ENCODE assay signal across 10 cellular contexts in the genomic region with DNA sequence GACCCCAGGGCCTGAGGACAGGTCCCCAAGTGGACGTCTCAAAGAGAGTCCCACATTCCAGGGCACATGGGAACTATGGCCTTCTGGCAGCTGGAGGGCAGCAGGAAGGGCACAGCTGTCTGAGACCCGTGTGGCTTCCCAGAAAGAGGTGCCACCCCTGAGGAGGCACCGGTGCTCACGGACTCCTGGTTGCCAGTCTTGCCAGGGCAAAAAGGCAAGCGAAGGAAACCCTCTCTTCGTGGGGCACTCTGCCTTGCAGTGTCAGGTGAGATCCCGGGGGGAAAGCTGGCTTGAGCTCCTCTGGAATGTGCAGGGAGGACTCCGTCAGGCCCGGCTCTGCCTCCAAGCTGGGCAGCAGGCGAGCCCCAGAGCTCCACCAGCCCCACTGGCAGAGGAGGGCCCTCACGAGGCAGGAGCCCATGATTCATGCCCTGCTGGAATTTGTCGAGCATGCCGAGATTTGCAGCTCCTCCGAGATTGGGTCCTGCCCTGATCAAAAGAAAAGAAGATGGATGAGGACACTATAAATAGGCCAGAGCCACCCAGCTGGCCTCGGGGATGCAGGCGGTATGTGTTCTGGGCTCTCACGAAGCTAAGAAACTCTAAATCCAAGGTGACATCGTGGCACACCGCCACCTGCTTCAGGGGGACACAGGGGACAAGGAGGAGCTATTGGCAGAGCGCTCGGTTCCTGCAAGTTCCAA. TPM values are rescaled to one million over a fixed set of nuclear protein-coding genes. Genes with fewer than 3 reads are reported as not detected.
DNase-seq lines count a peak whose midpoint lies in the region; ATAC-seq and TF ChIP-seq lines count a peak whose summit lies in the region.
"Had no signal": no experiment of that assay in that cellular context is flagged by ENCODE, and none has a peak within 500 bp of the region (broad histone marks: within the 10 kb centered on the region; RNA-seq: fewer than 3 reads in every experiment).

No MANE protein-coding gene starts in this region.

- peak overlapping the region; percentile 92 for H2BK20ac ChIP-seq in IMR-90 (ENCODE audit: low read depth, low read length)

- dilution Hi-C loops in IMR-90 (cut with HindIII; ENCODE audit: low sequenced_read_pairs, unreplicated experiment), result no loop called here

- H4K91ac ChIP-seq in IMR-90 (ENCODE audit: insufficient read depth, low read depth, low read length), result peak overlapping the region; percentile 93

- H4K5ac ChIP-seq in IMR-90 (ENCODE audit: low read depth, low read length), result peak overlapping the region; percentile 75

- H3K23ac ChIP-seq in IMR-90 (ENCODE audit: low read depth, low read length), result peak overlapping the region; percentile 83

- peak; percentile 73 for ATAC-seq in IMR-90 (ENCODE audit: low read depth)
- ATAC-seq in T-cell (replicated peaks in 1 of 4), result no peak
- no peak for ATAC-seq in GM21367 (IDR thresholded peaks at IDR 0.05; ENCODE audit: unreplicated experiment)

- no peak overlapping the region for H3K4me3 Mint-ChIP-seq in T-cell

- in situ Hi-C loops in IMR-90 (cut with MboI; ENCODE audit: low sequenced_read_pairs), result loop anchor here (25.0 kb wide), 1 partner anchor 410 kb away; no protein-coding TSS in a partner anchor

- H3K27ac Mint-ChIP-seq in T-cell, result no peak overlapping the region

- no TSS peak for BruUV-seq in IMR-90 (replicated peaks; lab: Mats Ljungman, UMichigan)

- H3K9me1 ChIP-seq in IMR-90 (ENCODE audit: insufficient read depth, low read length), result peaks cover 28% of the 10 kb centered on the region

- peak; percentile 77 for DNase-seq in IMR-90
- peak; percentile 66 to 92 for DNase-seq in lower leg skin (ENCODE audit: low spot score in 2 of 2)
- DNase-seq in thyroid gland, result peak; percentile 74 to 85
- no peak for DNase-seq in CD1c-positive myeloid dendritic cell (ENCODE audit: extremely low spot score)
- DNase-seq in T-cell, result no peak
- DNase-seq in SW 1271 (lab: John Stamatoyannopoulos, UW), result no peak
- DNase-seq: NCI-H510A treated with DMSO at 0.1 percent for 48 hours; stimulated activated CD4-positive, alpha-beta T cell treated with anti-CD3 and anti-CD28 coated beads, Interleukin-2, amount 100 ng/mL, for 24 hours had no signal

- peak overlapping the region; percentile 94 for H2AK9ac ChIP-seq in IMR-90 (replicated peaks; ENCODE audit: low read depth, low read length, poor library complexity)

- peak overlapping the region; percentile 94 for H3K4ac ChIP-seq in IMR-90 (ENCODE audit: low read depth, low read length)

- no peaks in the 10 kb centered on the region; the same call in 1 of the 2 replicates for H3K27me3 ChIP-seq in IMR-90 (ENCODE audit: control insufficient read depth, insufficient read depth, low read length)
- no peaks in the 10 kb centered on the region for H3K27me3 ChIP-seq in ectodermal cell (ENCODE audit: control insufficient read depth, insufficient read depth, low read length, poor library complexity, severe bottlenecking)
- H3K27me3 ChIP-seq in thyroid gland, result no peaks in the 10 kb centered on the region

- POLR2A ChIA-PET in IMR-90 (lab: Charles Lee; ENCODE audit: unreplicated experiment) (no interaction called here), T-cell (lab: Charles Lee) (interaction anchor here in 1 of 2 donors (0.6 kb wide), 1 partner anchor 243 kb away, joined by 4 read pairs; no protein-coding TSS in a partner anchor)

- no peak for TF ChIP-seq CTCF in IMR-90 (conservative IDR thresholded peaks at IDR 0.05; ENCODE audit: low read depth, low read length)
- TF ChIP-seq CTCF in lower leg skin (IDR thresholded peaks at IDR 0.05), result no peak
- peak in 2 of 6 experiments; percentile 10 to 23 for TF ChIP-seq CTCF in thyroid gland (IDR thresholded peaks at IDR 0.05)

- H3K14ac ChIP-seq in IMR-90 (replicated peaks; ENCODE audit: low read depth, low read length), result peak overlapping the region; percentile 89

- H3K9me3 ChIP-seq in IMR-90 (ENCODE audit: control insufficient read depth, insufficient read depth, low read length) (peaks cover 2% of the 10 kb centered on the region; the same call in 1 of the 2 replicates), ectodermal cell (ENCODE audit: control insufficient read depth, low read length) (no peaks in the 10 kb centered on the region), thyroid gland (no peaks in the 10 kb centered on the region)

- peaks cover 29% of the 10 kb centered on the region for H3K4me1 ChIP-seq in IMR-90 (ENCODE audit: control insufficient read depth, insufficient read depth, low read length)
- H3K4me1 ChIP-seq in ectodermal cell (ENCODE audit: control insufficient read depth, insufficient read depth, low read length), result peaks cover 15% of the 10 kb centered on the region
- peaks cover 21 to 45% of the 10 kb centered on the region in 2 donors for H3K4me1 ChIP-seq in thyroid gland

- no peaks in the 10 kb centered on the region for H3K4me1 Mint-ChIP-seq in T-cell

- H3K4me3 ChIP-seq in IMR-90 (ENCODE audit: insufficient read depth, low read depth, low read length) (no peak overlapping the region), ectodermal cell (ENCODE audit: insufficient read depth, low read depth, low read length) (no peak overlapping the region), lower leg skin (ENCODE audit: low read depth, poor library complexity, severe bottlenecking) (no peak overlapping the region), thyroid gland (replicated peaks in 1 of 3) (no peak overlapping the region)

- peaks cover 9 to 32% of the 10 kb centered on the region in 2 donors for H3K27me3 Mint-ChIP-seq in T-cell

- H4K20me1 ChIP-seq in IMR-90 (ENCODE audit: insufficient read depth, low read length), result peaks cover 5% of the 10 kb centered on the region

- H3K27ac ChIP-seq in IMR-90 (ENCODE audit: insufficient read depth, low read length), result peak overlapping the region; percentile 76
- H3K27ac ChIP-seq in ectodermal cell (ENCODE audit: insufficient read depth, low read depth, low read length, poor library complexity, severe bottlenecking), result peak overlapping the region; percentile 8
- H3K27ac ChIP-seq in thyroid gland, result peak overlapping the region; percentile 65 to 78 (median 67)

- H3K9ac ChIP-seq in IMR-90 (ENCODE audit: low read depth, low read length), result peak overlapping the region; percentile 7; the same call in 1 of the 2 replicates

- WGBS in IMR-90 (ENCODE audit: extremely low coverage in 2 of 2, insufficient read length in 1 of 2), 2 experiments, result 40% methylated on average over 15 of the region's 21 CpGs; no CpG with 5 or more reads in 1 of the 2 experiments
- 69 to 72% methylated on average over 21 of the region's 21 CpGs for WGBS in ectodermal cell, 2 experiments
- 21 to 29% methylated on average over 19 to 21 of the region's 21 CpGs for WGBS in lower leg skin, 2 donors
- 30 to 49% methylated on average over 8 to 21 of the region's 21 CpGs for WGBS in thyroid gland, 2 donors

- no peak for TF ChIP-seq RAD21 in IMR-90 (IDR thresholded peaks at IDR 0.05; ENCODE audit: low read length)

- intact Hi-C loops in IMR-90 (cut with micrococcal nuclease), result no loop called here
- intact Hi-C loops in lower leg skin (cut with DNase I; ENCODE audit: low total_unique reads), result no loop called here
- intact Hi-C loops in thyroid gland (cut with DNase I), result loop anchor here (10.0 kb wide), 1 partner anchor 423 kb away; no protein-coding TSS in a partner anchor

- peak overlapping the region; percentile 57 for H3K56ac ChIP-seq in IMR-90 (ENCODE audit: extremely low read depth, insufficient read depth, low read length)

- H4K8ac ChIP-seq in IMR-90 (ENCODE audit: low read depth in 2 of 2, low read length in 2 of 2), result peak overlapping the region; percentile 53 to 89

- peak overlapping the region; percentile 32 for H3K4me2 ChIP-seq in IMR-90 (ENCODE audit: low read depth, low read length)

- H2AK5ac ChIP-seq in IMR-90 (ENCODE audit: low read depth, low read length), result peak overlapping the region; percentile 86

- H2BK120ac ChIP-seq in IMR-90 (ENCODE audit: low read depth, low read length), result peak overlapping the region; percentile 98

- H2BK5ac ChIP-seq in IMR-90 (ENCODE audit: low read depth, low read length, poor library complexity, severe bottlenecking), result peak overlapping the region; percentile 93

- H2BK15ac ChIP-seq in IMR-90 (ENCODE audit: low read depth, low read length), result peak overlapping the region; percentile 78; the same call in 2 of the 3 replicates

- no peaks in the 10 kb centered on the region for H3K79me1 ChIP-seq in IMR-90 (ENCODE audit: low read depth in 1 of 2, low read length in 2 of 2)

- peaks cover 0 to under 1% (median 0%) of the 10 kb centered on the region in 3 donors for H3K9me3 Mint-ChIP-seq in T-cell

- H2AFZ ChIP-seq in IMR-90 (replicated peaks; ENCODE audit: low read length, poor library complexity), result peak overlapping the region; percentile 91

- CTCF ChIA-PET in IMR-90 (lab: Yijun Ruan, JAX), result interaction anchor here (0.9 to 1.3 kb wide), 3 partner anchors 9 to 180 kb away, joined by 3 to 4 read pairs (median 4); no protein-coding TSS in a partner anchor
- CTCF ChIA-PET in T-cell (lab: Charles Lee), result no interaction called here

- H3K18ac ChIP-seq in IMR-90 (ENCODE audit: low read depth, low read length), result peak overlapping the region; percentile 68

- no peaks in the 10 kb centered on the region for H3K36me3 Mint-ChIP-seq in T-cell

- TF ChIP-seq POLR2A in IMR-90 (IDR thresholded peaks at IDR 0.05; ENCODE audit: low read depth, low read length) (0 out of 2 replicates have a peak, but pooled peaks have one; percentile 15), lower leg skin (IDR thresholded peaks at IDR 0.05) (no peak), thyroid gland (IDR thresholded peaks at IDR 0.05) (no peak)

- H3K36me3 ChIP-seq in IMR-90 (ENCODE audit: control insufficient read depth, insufficient read depth, low read length) (no peaks in the 10 kb centered on the region), ectodermal cell (ENCODE audit: control insufficient read depth, insufficient read depth, low read length) (no peaks in the 10 kb centered on the region), thyroid gland (no peaks in the 10 kb centered on the region)

TF ChIP-seq in IMR-90, 13 proteins besides CTCF, POLR2A, EP300 and RAD21 (continues in another document):
- TF ChIP-seq BHLHE40 (IDR thresholded peaks at IDR 0.05; ENCODE audit: low read depth, low read length) (peak; percentile 73), MAFK (IDR thresholded peaks at IDR 0.05; ENCODE audit: low read depth, low read length) (peak; percentile 17; the same call in 1 of the 2 replicates), FOS (IDR thresholded peaks at IDR 0.05; ENCODE audit: low read depth, low read length) (peak; percentile 31; the same call in 1 of the 2 replicates), SMC3 (IDR thresholded peaks at IDR 0.05; ENCODE audit: low read depth, low read length) (no peak)

RNA-seq across cellular contexts. Expression of gene CELSR1, which starts 9.9 kb away (rescaled TPM):
- total RNA-seq in IMR-90 (2012; rRNA removed) (0.36 and 0.56 TPM in 2 replicates), lower leg skin (10 to 100 TPM; 31.7 to 72.7 (median 54.1) TPM), thyroid gland (10 to 100 TPM; 18.4 to 56.0 (median 31.0) TPM), T-cell (1 to 10 TPM; 1.1 to 2.7 (median 1.6) TPM)
- polyA plus RNA-seq in IMR-90 (2012; rRNA removed), result 0.82 and 1.4 TPM in 2 replicates
- 0.47 and 1.2 TPM in 2 replicates for polyA plus RNA-seq in IMR-90 (2012; cell fraction: cytosol; rRNA removed)
- polyA plus RNA-seq in IMR-90 (2012; cell fraction: nucleus; rRNA removed; ENCODE audit: low replicate concordance), result 0.91 and 1.9 TPM in 2 replicates
- 27.5 TPM for polyA plus RNA-seq in ectodermal cell (2013, experiment 1 of 4)
- polyA plus RNA-seq in ectodermal cell (2013, experiment 2 of 4), result 39.8 TPM
- polyA plus RNA-seq in ectodermal cell (2013, experiment 3 of 4), result 32.8 TPM
- polyA plus RNA-seq in ectodermal cell (2013, experiment 4 of 4), result 38.3 TPM

Comparison
In these comparisons a context has a peak if more than half of its experiments do, and no peak if none do; other contexts are left out.
1. DNase-seq: peak in IMR-90 (single experiment), lower leg skin (2 of 2) and thyroid gland (2 of 2); none in CD1c-positive myeloid dendritic cell (single experiment), T-cell (0 of 34) and SW 1271 (0 of 2).
2. H3K27ac ChIP-seq: peak in every context shown above with its lines; median percentile 76 in IMR-90; 67 in thyroid gland; 8 in ectodermal cell.
3. RNA of gene CELSR1, which starts 9.9 kb away (total RNA-seq): 31.7 to 72.7 TPM in lower leg skin and 18.4 to 56.0 TPM in thyroid gland; 1.1 to 2.7 TPM in T-cell and 0.36 to 0.56 TPM in IMR-90; every median in the first group is over 4 times any median in the second.